ENCODE assay signal across 1 cellular context in genomic region chr12:132205271-132206092, GRCh38.
TF ChIP-seq lines count a peak whose summit lies in the region.

No MANE protein-coding gene starts in this region.

TF ChIP-seq in GM12878, 131 proteins besides CTCF, POLR2A, EP300 and RAD21 (continued from another document):
- no peak for TF ChIP-seq ZBTB40 (IDR thresholded peaks at IDR 0.05; ENCODE audit: borderline replicate concordance)
- no peak for TF ChIP-seq E2F4 (IDR thresholded peaks at IDR 0.05; ENCODE audit: low read depth, low read length)
- TF ChIP-seq NKRF (conservative IDR thresholded peaks at IDR 0.05), result no peak
- TF ChIP-seq USF2 (IDR thresholded peaks at IDR 0.05; ENCODE audit: borderline replicate concordance, low read depth, low read length), result no peak
- peak; percentile 47 for TF ChIP-seq IKZF1 (conservative IDR thresholded peaks at IDR 0.05)
